In the genomic region with DNA sequence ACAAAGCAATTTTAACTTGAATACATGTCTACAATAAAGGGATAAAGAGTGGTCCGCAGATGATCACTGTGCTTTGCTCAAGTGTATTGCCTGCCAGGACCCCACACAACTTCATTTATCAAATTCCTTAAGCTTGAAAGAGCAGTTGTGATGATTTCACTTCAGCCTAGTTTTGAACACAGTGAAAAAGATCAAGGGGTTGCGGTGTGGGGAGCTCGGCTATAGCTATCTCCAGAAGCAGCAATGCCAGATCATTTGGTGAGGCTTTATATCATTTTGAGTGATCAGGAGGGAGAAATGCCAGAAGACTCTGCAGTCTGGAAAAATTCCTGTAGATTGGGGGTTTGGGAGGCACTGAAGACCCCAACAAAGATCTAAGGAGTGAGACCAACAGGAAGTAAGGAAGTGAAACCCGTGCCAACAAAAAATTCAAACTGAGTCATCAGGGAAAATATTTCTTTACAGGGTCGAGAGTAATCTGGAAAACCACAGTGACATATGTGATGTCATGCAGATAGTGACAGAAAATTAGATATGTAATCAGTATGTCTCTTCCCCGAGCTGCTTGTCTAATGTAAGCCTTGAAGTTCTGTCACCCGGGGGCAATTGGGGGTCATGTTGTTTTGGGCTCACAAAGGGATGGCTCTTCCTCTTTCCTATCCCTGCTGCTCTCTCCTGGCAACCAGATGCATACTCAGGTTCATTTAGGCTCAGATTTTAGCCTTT, we compare ENCODE assay signal across 17 cellular contexts.
DNase-seq lines count a peak whose midpoint lies in the region; ATAC-seq, FAIRE-seq and TF ChIP-seq lines count a peak whose summit lies in the region.
"Had no signal": no experiment of that assay in that cellular context is flagged by ENCODE, and none has a peak within 500 bp of the region (broad histone marks: within the 10 kb centered on the region; RNA-seq: fewer than 3 reads in every experiment).

No MANE protein-coding gene starts in this region.

- no peak for TF ChIP-seq POLR2A in K562 (conservative IDR thresholded peaks at IDR 0.05)

- intact Hi-C loops in K562 (cut with micrococcal nuclease), result no loop called here

- H3K4me2 ChIP-seq in K562 (ENCODE audit: insufficient read depth, low read length), result no peak overlapping the region
- H3K4me2 ChIP-seq in mesenchymal stem cell (ENCODE audit: low read length, poor library complexity, severe bottlenecking), result no peak overlapping the region

- no peaks in the 10 kb centered on the region for H3K9me3 ChIP-seq in MG63
- H3K9me3 ChIP-seq in K562 (replicated peaks; ENCODE audit: control insufficient read depth, insufficient read depth, low read depth, low read length), result no peaks in the 10 kb centered on the region
- H3K9me3 ChIP-seq in mesenchymal stem cell (ENCODE audit: control insufficient read depth, low read length), result no peaks in the 10 kb centered on the region
- H3K9me3 ChIP-seq: adrenal gland, gastroesophageal sphincter, tibial artery had no signal

- no peak overlapping the region for H4K91ac ChIP-seq in mesenchymal stem cell (ENCODE audit: low read length)

- peak overlapping the region; percentile 49 for H2BK5ac ChIP-seq in mesenchymal stem cell (ENCODE audit: low read depth, low read length, poor library complexity, severe bottlenecking)

- no peak overlapping the region for H3K14ac ChIP-seq in mesenchymal stem cell (ENCODE audit: low read length in 2 of 2)

- no peak for TF ChIP-seq EP300 in K562 (IDR thresholded peaks at IDR 0.05; ENCODE audit: low read length)

- 0% methylated on average over 7 of the region's 7 CpGs for WGBS in K562 (ENCODE audit: insufficient coverage, low coverage, missing lambda C conversion rate)
- WGBS in mesenchymal stem cell, result 33% methylated on average over 7 of the region's 7 CpGs

- no peaks in the 10 kb centered on the region for H3K9me1 ChIP-seq in K562 (ENCODE audit: control insufficient read depth, insufficient read depth, low read length)

- H3K4me3 Mint-ChIP-seq in T-cell, result no peak overlapping the region
- H3K4me3 Mint-ChIP-seq: activated T-cell treated with anti-CD3 and anti-CD28 coated beads, Interleukin-2, amount 50 U/mL, for 24 hours; H9 had no signal

- H2AFZ ChIP-seq in K562 (ENCODE audit: low read depth, low read length) (no peak overlapping the region), mesenchymal stem cell (ENCODE audit: low read depth, low read length) (no peak overlapping the region)

- no peaks in the 10 kb centered on the region for H3K79me2 ChIP-seq in K562 (ENCODE audit: control insufficient read depth, insufficient read depth, low read length)

- H2AK5ac ChIP-seq in mesenchymal stem cell (ENCODE audit: low read length, severe bottlenecking), result no peak overlapping the region

- H2BK120ac ChIP-seq in mesenchymal stem cell (ENCODE audit: low read depth, low read length), result no peak overlapping the region

- POLR2A ChIA-PET in K562 (lab: Yijun Ruan, JAX), result no interaction called here
- POLR2A ChIA-PET in T-cell (lab: Charles Lee), result no interaction called here

- no peak overlapping the region for H3K4me3 ChIP-seq in AG10803 (ENCODE audit: low read length)
- no peak overlapping the region for H3K4me3 ChIP-seq in MG63
- no peak overlapping the region for H3K4me3 ChIP-seq in K562
- H3K4me3 ChIP-seq in mesenchymal stem cell (ENCODE audit: insufficient read depth in 1 of 2, low read depth in 1 of 2, low read length in 2 of 2), result no peak overlapping the region
- H3K4me3 ChIP-seq: adrenal gland, gastroesophageal sphincter, tibial artery had no signal

- H2BK12ac ChIP-seq in mesenchymal stem cell (ENCODE audit: low read length in 2 of 2), result peak overlapping the region in 1 of 2 experiments; percentile 25

- H3K36me3 ChIP-seq in MG63 (no peaks in the 10 kb centered on the region), K562 (ENCODE audit: control insufficient read depth, insufficient read depth, low read length) (no peaks in the 10 kb centered on the region), mesenchymal stem cell (ENCODE audit: control insufficient read depth in 1 of 2, insufficient read depth in 2 of 2, low read depth in 1 of 2, low read length in 2 of 2) (no peaks in the 10 kb centered on the region)
- H3K36me3 ChIP-seq: adrenal gland, gastroesophageal sphincter, tibial artery had no signal

- H3K27ac Mint-ChIP-seq in T-cell, result no peak overlapping the region
- H3K27ac Mint-ChIP-seq: activated T-cell treated with anti-CD3 and anti-CD28 coated beads, Interleukin-2, amount 50 U/mL, for 24 hours had no signal

- CTCF ChIA-PET in K562 (lab: Yijun Ruan, JAX; ENCODE audit: low intra/inter-chr PET ratio), result no interaction called here
- CTCF ChIA-PET in T-cell (lab: Charles Lee), result interaction anchor here in 1 of 2 donors (0.6 kb wide), 1 partner anchor 277 kb away, joined by 4 read pairs; no protein-coding TSS in a partner anchor

- H3K9ac ChIP-seq in K562 (ENCODE audit: insufficient read depth in 1 of 2, low read depth in 2 of 2, low read length in 2 of 2) (no peak overlapping the region), mesenchymal stem cell (ENCODE audit: low read length) (no peak overlapping the region)

- H3K9me3 Mint-ChIP-seq in T-cell, result no peaks in the 10 kb centered on the region
- H3K9me3 Mint-ChIP-seq: activated T-cell treated with anti-CD3 and anti-CD28 coated beads, Interleukin-2, amount 50 U/mL, for 24 hours; H9 had no signal

- H3K79me1 ChIP-seq in mesenchymal stem cell (replicated peaks; ENCODE audit: low read length, poor library complexity, severe bottlenecking), result no peaks in the 10 kb centered on the region

- H3K4me1 Mint-ChIP-seq in T-cell, result no peaks in the 10 kb centered on the region

- DNase-seq in AG10803 (ENCODE audit: low read depth), result peak; percentile 37
- peak; percentile 2 for DNase-seq in MG63
- DNase-seq in K562 (ENCODE audit: extremely low read depth in 1 of 4, low spot score in 3 of 4), result no peak
- peak; percentile 73 for DNase-seq in mesenchymal stem cell
- DNase-seq in NCI-H2171 (lab: John Stamatoyannopoulos, UW), result no peak
- no peak for DNase-seq in T-cell
- no peak for DNase-seq in NCI-H1105 (lab: John Stamatoyannopoulos, UW)
- DNase-seq: activated T-cell treated with anti-CD3 and anti-CD28 coated beads, Interleukin-2, amount 50 U/mL, for 24 hours; H9; NCI-H1092; stimulated activated CD4-positive, alpha-beta T cell treated with anti-CD3 and anti-CD28 coated beads, Interleukin-2, amount 100 ng/mL, for 48 hours; T-helper 1 cell had no signal

- no TSS peak for BruUV-seq in K562 (replicated peaks; lab: Mats Ljungman, UMichigan)

- H3K18ac ChIP-seq in mesenchymal stem cell (ENCODE audit: low read depth in 1 of 2, low read length in 2 of 2), result peak overlapping the region in 1 of 2 experiments; percentile 5

- in situ Hi-C loops in K562 (cut with MboI), result no loop called here

- H3K23ac ChIP-seq in mesenchymal stem cell (ENCODE audit: low read length in 2 of 2), result no peak overlapping the region

- no peak overlapping the region for H4K8ac ChIP-seq in mesenchymal stem cell (ENCODE audit: low read length)

- H3K4ac ChIP-seq in mesenchymal stem cell (ENCODE audit: low read depth in 1 of 2, low read length in 2 of 2), result peak overlapping the region in 1 of 2 experiments; percentile 21

- H3K36me3 Mint-ChIP-seq in T-cell, result no peaks in the 10 kb centered on the region

- H2BK15ac ChIP-seq in mesenchymal stem cell (ENCODE audit: low read depth, poor library complexity, severe bottlenecking), result no peak overlapping the region

- ATAC-seq in K562 (no peak), HG02840 (IDR thresholded peaks at IDR 0.05; ENCODE audit: low FRiP score, unreplicated experiment) (no peak), T-cell (replicated peaks in 1 of 4) (no peak)
- ATAC-seq: gastroesophageal sphincter had no signal

- FAIRE-seq in K562 (lab: Jason Lieb, UNC), result no peak
- FAIRE-seq: D721Med had no signal

- TF ChIP-seq CTCF in AG10803 (conservative IDR thresholded peaks at IDR 0.05; ENCODE audit: low read length), result no peak
- no peak for TF ChIP-seq CTCF in K562 (IDR thresholded peaks at IDR 0.05 in 2 of 3, conservative IDR thresholded peaks at IDR 0.05 in 1 of 3; ENCODE audit: insufficient read depth in 2 of 3, low read depth in 1 of 3, low read length in 3 of 3)

- no peaks in the 10 kb centered on the region for H3K4me1 ChIP-seq in K562 (replicated peaks in 1 of 2; ENCODE audit: control insufficient read depth in 2 of 2, insufficient read depth in 2 of 2, low read length in 2 of 2)
- peaks cover 12% of the 10 kb centered on the region for H3K4me1 ChIP-seq in mesenchymal stem cell (ENCODE audit: control insufficient read depth, insufficient read depth, low read depth, low read length)

- TF ChIP-seq RAD21 in K562 (CRISPR knock-in tag; conservative IDR thresholded peaks at IDR 0.05 in 1 of 2, IDR thresholded peaks at IDR 0.05 in 1 of 2), result no peak

- H3K27me3 Mint-ChIP-seq in T-cell, result peaks cover 0 to 10% of the 10 kb centered on the region in 2 donors

- H3K27me3 ChIP-seq in MG63 (no peaks in the 10 kb centered on the region), K562 (ENCODE audit: control insufficient read depth in 2 of 2, insufficient read depth in 2 of 2, low read length in 2 of 2) (no peaks in the 10 kb centered on the region), mesenchymal stem cell (ENCODE audit: control insufficient read depth in 1 of 2, insufficient read depth in 1 of 2, low read length in 2 of 2) (no peaks in the 10 kb centered on the region)
- H3K27me3 ChIP-seq: adrenal gland, gastroesophageal sphincter, tibial artery had no signal

- H4K20me1 ChIP-seq in K562 (replicated peaks; ENCODE audit: control insufficient read depth, insufficient read depth, low read length), result no peaks in the 10 kb centered on the region

- no peak overlapping the region for H3K27ac ChIP-seq in K562 (ENCODE audit: extremely low read depth, low read depth, low read length)
- H3K27ac ChIP-seq in mesenchymal stem cell (ENCODE audit: low read length, poor library complexity, severe bottlenecking), result no peak overlapping the region
- H3K27ac ChIP-seq: adrenal gland, tibial artery had no signal

TF ChIP-seq in K562, 482 proteins besides CTCF, POLR2A, EP300 and RAD21:
- TF ChIP-seq PML (IDR thresholded peaks at IDR 0.05; ENCODE audit: low read length) (no peak), FOSL1 (tag; conservative IDR thresholded peaks at IDR 0.05) (0 out of 2 replicates have a peak, but pooled peaks have one; percentile 21)

Comparison
In these comparisons a context has a peak if more than half of its experiments do, and no peak if none do; other contexts are left out.
1. DNase-seq: peak in AG10803 (single experiment), MG63 (single experiment) and mesenchymal stem cell (single experiment); none in K562 (0 of 4), NCI-H2171 (single experiment), T-cell (0 of 34) and NCI-H1105 (single experiment).